8 cellular contexts compared by ENCODE assay signal in genomic region chr1:27643626-27644368, GRCh38. TPM values are rescaled to one million over a fixed set of nuclear protein-coding genes. Genes with fewer than 3 reads are reported as not detected.
A peak's percentile ranks its signal among the peaks of the same experiment; 100 is the strongest.
DNase-seq lines count a peak whose midpoint lies in the region; ATAC-seq, FAIRE-seq and TF ChIP-seq lines count a peak whose summit lies in the region.

No MANE protein-coding gene starts in this region.

- POLR2A ChIA-PET in HepG2 (lab: Yijun Ruan, JAX), result no interaction called here

- FAIRE-seq in HepG2 (lab: Jason Lieb, UNC), result peak; percentile 82

- in situ Hi-C loops in HepG2 (cut with HindIII; ENCODE audit: extremely low pct_ligation_motif_present, low pct_unique_long_range_greater_than_20kb), result no loop called here

- H3K79me2 ChIP-seq in HepG2 (ENCODE audit: insufficient read depth, low read length), result no peaks in the 10 kb centered on the region

- 4% methylated on average over 8 of the region's 12 CpGs for WGBS in HepG2 (ENCODE audit: low lambda C conversion rate)

- H3K27me3 ChIP-seq in WERI-Rb-1 (ENCODE audit: insufficient read depth, low read depth, severe bottlenecking) (no peaks in the 10 kb centered on the region), breast epithelium (no peaks in the 10 kb centered on the region), HepG2 (ENCODE audit: control insufficient read depth in 1 of 2, insufficient read depth in 2 of 2, low read length in 2 of 2) (peaks cover 1 to 12% of the 10 kb centered on the region in 2 experiments; a peak in 1 of 5 replicates)

- peak; percentile 42; the same call in 1 of the 2 replicates for TF ChIP-seq RAD21 in HepG2 (CRISPR knock-in tag; IDR thresholded peaks at IDR 0.05)

- peak; percentile 89 for ATAC-seq in HepG2
- ATAC-seq in HG03108 (IDR thresholded peaks at IDR 0.05; ENCODE audit: unreplicated experiment), result no peak
- no peak for ATAC-seq in HG02884 (IDR thresholded peaks at IDR 0.05; ENCODE audit: unreplicated experiment)

- no peaks in the 10 kb centered on the region for H4K20me1 ChIP-seq in HepG2 (ENCODE audit: insufficient read depth, low read length)

- intact Hi-C loops in breast epithelium (cut with DNase I; ENCODE audit: low total_unique reads) (no loop called here), HepG2 (cut with micrococcal nuclease; ENCODE audit: unreplicated experiment) (no loop called here)

- H3K36me3 ChIP-seq in WERI-Rb-1 (no peaks in the 10 kb centered on the region), breast epithelium (no peaks in the 10 kb centered on the region), HepG2 (replicated peaks in 1 of 2; ENCODE audit: control insufficient read depth in 1 of 2, insufficient read depth in 2 of 2, low read length in 2 of 2) (no peaks in the 10 kb centered on the region)

- H3K27ac ChIP-seq in WERI-Rb-1, result no peak overlapping the region
- no peak overlapping the region for H3K27ac ChIP-seq in breast epithelium
- H3K27ac ChIP-seq in HepG2 (ENCODE audit: extremely low read length, insufficient read depth, low read length), result no peak overlapping the region

- TF ChIP-seq POLR2A in breast epithelium (IDR thresholded peaks at IDR 0.05) (no peak), HepG2 (IDR thresholded peaks at IDR 0.05; ENCODE audit: insufficient read depth in 1 of 2, low read depth in 2 of 2, low read length in 2 of 2) (no peak)

- H3K9me3 ChIP-seq in WERI-Rb-1 (ENCODE audit: severe bottlenecking) (no peaks in the 10 kb centered on the region), breast epithelium (no peaks in the 10 kb centered on the region), HepG2 (ENCODE audit: low read length) (no peaks in the 10 kb centered on the region)

- no peak overlapping the region for H2AFZ ChIP-seq in HepG2 (ENCODE audit: low read length)

- H3K4me1 ChIP-seq in breast epithelium (no peaks in the 10 kb centered on the region), HepG2 (ENCODE audit: insufficient read depth, low read length) (0 out of 2 replicates have a peak, but pooled peaks cover 6% of the 10 kb centered on the region)

- no peak overlapping the region for H3K9ac ChIP-seq in HepG2 (ENCODE audit: insufficient read depth, low read depth, low read length)

- TF ChIP-seq CTCF in GM12873 (IDR thresholded peaks at IDR 0.05; ENCODE audit: insufficient read depth, low read depth, low read length, missing control alignments) (peak; percentile 95), WERI-Rb-1 (IDR thresholded peaks at IDR 0.05; ENCODE audit: low read depth, low read length) (peak; percentile 85), breast epithelium (IDR thresholded peaks at IDR 0.05) (peak; percentile 55 to 82 (median 69)), HepG2 (CRISPR knock-in tag; IDR thresholded peaks at IDR 0.05) (peak; percentile 79)

- CTCF ChIA-PET in HepG2 (lab: Yijun Ruan, JAX; ENCODE audit: low intra/inter-chr PET ratio, low total read pairs), result interaction anchor here (0.8 to 2.0 kb wide), 5 partner anchors 16 to 36 kb away, joined by 3 to 24 read pairs (median 4); no protein-coding TSS in a partner anchor

- H3K4me3 ChIP-seq in WERI-Rb-1 (ENCODE audit: low read depth, low read length) (no peak overlapping the region), breast epithelium (no peak overlapping the region), HepG2 (replicated peaks in 1 of 3; ENCODE audit: insufficient read depth in 1 of 3, low read depth in 2 of 3, low read length in 3 of 3) (no peak overlapping the region; a peak in 1 of 6 replicates)

- TF ChIP-seq EP300 in HepG2 (IDR thresholded peaks at IDR 0.05; ENCODE audit: low read depth in 2 of 2, low read length in 2 of 2), result no peak
- no peak for TF ChIP-seq EP300 in HepG2 (CRISPR knock-in tag; IDR thresholded peaks at IDR 0.05; ENCODE audit: borderline replicate concordance)

- DNase-seq in Kasumi-1 (lab: John Stamatoyannopoulos, UW) (peak; percentile 74 to 79), WERI-Rb-1 (peak; percentile 66), breast epithelium (ENCODE audit: low spot score in 2 of 2) (no peak), HepG2 (ENCODE audit: low spot score) (peak; percentile 55)
- DNase-seq in stimulated activated naive CD4-positive, alpha-beta T cell (lab: John Stamatoyannopoulos, UW), result peak; percentile 47 to 74 (median 56)

- BruUV-seq in HepG2 (replicated peaks; lab: Mats Ljungman, UMichigan), result no TSS peak

- H3K4me2 ChIP-seq in HepG2 (ENCODE audit: low read depth, low read length), result peak overlapping the region; percentile 67

TF ChIP-seq in HepG2, 621 proteins besides CTCF, POLR2A, EP300 and RAD21 (continues in another document):
- no peak for TF ChIP-seq RFX1 (IDR thresholded peaks at IDR 0.05)

RNA-seq across cellular contexts. Expression of gene FGR, which starts 8.8 kb away (rescaled TPM):
- total RNA-seq in breast epithelium (10 to 100 TPM; 22.1 to 46.9 (median 24.3) TPM), HepG2 (2016; rRNA removed; fragmentation: Illumina TruSeq; extraction: Trizol) (not detected in 2 replicates)
- total RNA-seq in HepG2 (2016; cell fraction: cytosol; rRNA removed; fragmentation: Illumina TruSeq; extraction: Trizol; ENCODE audit: low read depth), result not detected in 2 replicates
- not detected in 2 replicates for total RNA-seq in HepG2 (2016; cell fraction: insoluble cytoplasmic fraction; rRNA removed; fragmentation: Illumina TruSeq; extraction: Trizol)
- not detected in 2 replicates for total RNA-seq in HepG2 (2016; cell fraction: membrane; rRNA removed; fragmentation: Illumina TruSeq; extraction: Trizol)
- total RNA-seq in HepG2 (2016; cell fraction: nucleus; rRNA removed; fragmentation: Illumina TruSeq; extraction: Trizol), result not detected in 2 replicates
- polyA plus RNA-seq in HepG2 (2011; rRNA removed), result 0.04 TPM in 1 of 2 replicates, not detected in the other
- 0.01 and 0.04 TPM in 2 replicates for polyA plus RNA-seq in HepG2 (2011; cell fraction: cytosol; rRNA removed)
- polyA plus RNA-seq in HepG2 (2011; cell fraction: nucleus; rRNA removed), result 0.14 and 0.33 TPM in 2 replicates
- not detected in 2 replicates for polyA plus RNA-seq in HepG2 (2012)
- polyA plus RNA-seq in HepG2 (2016; cell fraction: cytosol; fragmentation: Illumina TruSeq; extraction: Trizol; ENCODE audit: low read depth), result not detected in 2 replicates
- polyA plus RNA-seq in HepG2 (2016; cell fraction: insoluble cytoplasmic fraction; fragmentation: Illumina TruSeq; extraction: Trizol; ENCODE audit: low read depth), result not detected in 2 replicates
- not detected in 2 replicates for polyA plus RNA-seq in HepG2 (2016; cell fraction: membrane; fragmentation: Illumina TruSeq; extraction: Trizol; ENCODE audit: low read depth)
- polyA plus RNA-seq in HepG2 (2016; cell fraction: nucleus; fragmentation: Illumina TruSeq; extraction: Trizol; ENCODE audit: insufficient read depth, low read depth), result not detected in 2 replicates
- polyA minus RNA-seq in HepG2 (2011; rRNA and poly(A)+ RNA removed; ENCODE audit: low replicate concordance), result 0.33 TPM in 1 of 2 replicates, not detected in the other
- polyA minus RNA-seq in HepG2 (2011; cell fraction: cytosol; rRNA and poly(A)+ RNA removed), result not detected in 2 replicates
- polyA minus RNA-seq in HepG2 (2011; cell fraction: nucleus; rRNA and poly(A)+ RNA removed), result not detected in 2 replicates

RNA-seq across cellular contexts. Expression of gene IFI6, which starts 28.2 kb away (rescaled TPM):
- 10 to 100 TPM; 18.7 to 50.6 (median 47.4) TPM for total RNA-seq in breast epithelium
- total RNA-seq in HepG2 (2016; rRNA removed; fragmentation: Illumina TruSeq; extraction: Trizol), result 6.1 and 13.2 TPM in 2 replicates
- total RNA-seq in HepG2 (2016; cell fraction: cytosol; rRNA removed; fragmentation: Illumina TruSeq; extraction: Trizol; ENCODE audit: low read depth), result 2.7 and 3.0 TPM in 2 replicates
- 7.4 and 12.7 TPM in 2 replicates for total RNA-seq in HepG2 (2016; cell fraction: insoluble cytoplasmic fraction; rRNA removed; fragmentation: Illumina TruSeq; extraction: Trizol)
- 3.2 and 3.3 TPM in 2 replicates for total RNA-seq in HepG2 (2016; cell fraction: membrane; rRNA removed; fragmentation: Illumina TruSeq; extraction: Trizol)
- total RNA-seq in HepG2 (2016; cell fraction: nucleus; rRNA removed; fragmentation: Illumina TruSeq; extraction: Trizol), result 8.4 and 10.6 TPM in 2 replicates
- 12.9 and 21.8 TPM in 2 replicates for polyA plus RNA-seq in HepG2 (2011; rRNA removed)
- 18.2 and 23.3 TPM in 2 replicates for polyA plus RNA-seq in HepG2 (2011; cell fraction: cytosol; rRNA removed)
- polyA plus RNA-seq in HepG2 (2011; cell fraction: nucleus; rRNA removed), result 6.3 and 11.3 TPM in 2 replicates
- 10.8 and 16.9 TPM in 2 replicates for polyA plus RNA-seq in HepG2 (2012)
- polyA plus RNA-seq in HepG2 (2016; cell fraction: cytosol; fragmentation: Illumina TruSeq; extraction: Trizol; ENCODE audit: low read depth), result 2.0 and 3.3 TPM in 2 replicates
- 5.6 and 6.9 TPM in 2 replicates for polyA plus RNA-seq in HepG2 (2016; cell fraction: insoluble cytoplasmic fraction; fragmentation: Illumina TruSeq; extraction: Trizol; ENCODE audit: low read depth)
- polyA plus RNA-seq in HepG2 (2016; cell fraction: membrane; fragmentation: Illumina TruSeq; extraction: Trizol; ENCODE audit: low read depth), result 3.2 and 3.9 TPM in 2 replicates
- 12.0 and 16.6 TPM in 2 replicates for polyA plus RNA-seq in HepG2 (2016; cell fraction: nucleus; fragmentation: Illumina TruSeq; extraction: Trizol; ENCODE audit: insufficient read depth, low read depth)
- polyA minus RNA-seq in HepG2 (2011; rRNA and poly(A)+ RNA removed; ENCODE audit: low replicate concordance), result 7.1 and 42.2 TPM in 2 replicates
- 4.4 and 7.3 TPM in 2 replicates for polyA minus RNA-seq in HepG2 (2011; cell fraction: cytosol; rRNA and poly(A)+ RNA removed)
- 1.3 and 1.4 TPM in 2 replicates for polyA minus RNA-seq in HepG2 (2011; cell fraction: nucleus; rRNA and poly(A)+ RNA removed)

RNA-seq across cellular contexts. Expression of gene AHDC1, which starts 39.9 kb away (rescaled TPM):
- total RNA-seq in breast epithelium, result 10 to 100 TPM; 10.7 to 17.1 (median 15.4) TPM
- 2.6 and 2.7 TPM in 2 replicates for total RNA-seq in HepG2 (2016; rRNA removed; fragmentation: Illumina TruSeq; extraction: Trizol)
- total RNA-seq in HepG2 (2016; cell fraction: cytosol; rRNA removed; fragmentation: Illumina TruSeq; extraction: Trizol; ENCODE audit: low read depth), result 1.9 and 2.6 TPM in 2 replicates
- total RNA-seq in HepG2 (2016; cell fraction: insoluble cytoplasmic fraction; rRNA removed; fragmentation: Illumina TruSeq; extraction: Trizol), result 3.1 and 3.5 TPM in 2 replicates
- 1.6 and 2.4 TPM in 2 replicates for total RNA-seq in HepG2 (2016; cell fraction: membrane; rRNA removed; fragmentation: Illumina TruSeq; extraction: Trizol)
- total RNA-seq in HepG2 (2016; cell fraction: nucleus; rRNA removed; fragmentation: Illumina TruSeq; extraction: Trizol), result 3.0 and 6.6 TPM in 2 replicates
- polyA plus RNA-seq in HepG2 (2011; rRNA removed), result 1.0 and 1.2 TPM in 2 replicates
- polyA plus RNA-seq in HepG2 (2011; cell fraction: cytosol; rRNA removed), result 0.52 and 0.72 TPM in 2 replicates
- 7.0 and 8.3 TPM in 2 replicates for polyA plus RNA-seq in HepG2 (2011; cell fraction: nucleus; rRNA removed)
- polyA plus RNA-seq in HepG2 (2012), result 4.7 and 7.3 TPM in 2 replicates
- 0.24 and 0.35 TPM in 2 replicates for polyA plus RNA-seq in HepG2 (2016; cell fraction: cytosol; fragmentation: Illumina TruSeq; extraction: Trizol; ENCODE audit: low read depth)
- polyA plus RNA-seq in HepG2 (2016; cell fraction: insoluble cytoplasmic fraction; fragmentation: Illumina TruSeq; extraction: Trizol; ENCODE audit: low read depth), result 3.9 and 4.0 TPM in 2 replicates
- 0.32 and 0.57 TPM in 2 replicates for polyA plus RNA-seq in HepG2 (2016; cell fraction: membrane; fragmentation: Illumina TruSeq; extraction: Trizol; ENCODE audit: low read depth)
- 12.2 and 16.8 TPM in 2 replicates for polyA plus RNA-seq in HepG2 (2016; cell fraction: nucleus; fragmentation: Illumina TruSeq; extraction: Trizol; ENCODE audit: insufficient read depth, low read depth)
- polyA minus RNA-seq in HepG2 (2011; rRNA and poly(A)+ RNA removed; ENCODE audit: low replicate concordance), result 3.1 and 6.5 TPM in 2 replicates
- 3.1 and 3.7 TPM in 2 replicates for polyA minus RNA-seq in HepG2 (2011; cell fraction: cytosol; rRNA and poly(A)+ RNA removed)
- polyA minus RNA-seq in HepG2 (2011; cell fraction: nucleus; rRNA and poly(A)+ RNA removed), result 5.1 and 5.3 TPM in 2 replicates

Comparison
In these comparisons a context has a peak if more than half of its experiments do, and no peak if none do; other contexts are left out.
1. DNase-seq: peak in Kasumi-1 (2 of 2), WERI-Rb-1 (single experiment), HepG2 (single experiment) and stimulated activated naive CD4-positive, alpha-beta T cell (6 of 6); none in breast epithelium (0 of 2).
2. RNA of gene FGR, which starts 8.8 kb away (total RNA-seq): 22.1 to 46.9 TPM in breast epithelium; not detected in HepG2; every median in the first group is over 10 times any median in the second.
3. Peak in every context shown above with its lines, with median percentiles within 50 percentile points of each other: CTCF ChIP-seq.